ENCODE assay signal across 22 cellular contexts in genomic region chr10:110446277-110446676, GRCh38.
"Had no signal": no experiment of that assay in that cellular context is flagged by ENCODE, and none has a peak within 500 bp of the region (broad histone marks: within the 10 kb centered on the region; RNA-seq: fewer than 3 reads in every experiment).

No MANE protein-coding gene starts in this region.

- H3K36me3 ChIP-seq: adrenal gland, esophagus squamous epithelium, gastroesophageal sphincter, pancreas, right atrium auricular region had no signal

- H3K9me3 ChIP-seq: adrenal gland, esophagus squamous epithelium, gastroesophageal sphincter, pancreas, psoas muscle, right atrium auricular region had no signal

- DNase-seq: activated CD4-positive, alpha-beta memory T cell treated with anti-CD3 and anti-CD28 coated beads, Interleukin-2, amount 10 ng/mL, durations not matched to agents 7 days and 5 days; activated CD4-positive, alpha-beta T cell treated with anti-CD3 and anti-CD28 coated beads, Interleukin-2, amount 10 ng/mL, durations not matched to agents 24 days and 14 days; activated CD8-positive, alpha-beta memory T cell treated with anti-CD3 and anti-CD28 coated beads, Interleukin-2, amount 10 ng/mL, durations not matched to agents 7 days and 5 days; activated gamma-delta T cell; activated naive CD4-positive, alpha-beta T cell treated with anti-CD3 and anti-CD28 coated beads, Interleukin-2, amount 50 U/mL, for 16 hours; effector memory CD8-positive, alpha-beta T cell; esophagus squamous epithelium; naive thymus-derived CD8-positive, alpha-beta T cell; pancreas; stimulated activated CD4-positive, alpha-beta T cell treated with anti-CD3 and anti-CD28 coated beads, Interleukin-1b, Interleukin-23, amount 100 ng/mL, for 48 hours had no signal

- H3K4me1 ChIP-seq: gastroesophageal sphincter, pancreas, psoas muscle had no signal

- H3K27me3 ChIP-seq: adrenal gland, esophagus squamous epithelium, pancreas, right atrium auricular region had no signal

- H3K9me3 Mint-ChIP-seq: central memory CD8-positive, alpha-beta T cell; effector memory CD8-positive, alpha-beta T cell; type B pancreatic cell had no signal

- H3K27ac Mint-ChIP-seq: activated CD4-positive, alpha-beta memory T cell treated with anti-CD3 and anti-CD28 coated beads, Interleukin-2, amount 10 ng/mL, durations not matched to agents 7 days and 5 days; activated CD8-positive, alpha-beta memory T cell treated with anti-CD3 and anti-CD28 coated beads, Interleukin-2, amount 10 ng/mL, durations not matched to agents 7 days and 5 days; activated T-helper 1 cell treated with anti-CD3 and anti-CD28 coated beads, Interleukin-12 subunit alpha, Interleukin-12 subunit beta, Interleukin-2, Interleukin-4 antibody, amounts not matched to agents 30 ng/mL and 10 ng/mL and 1 ng/mL, durations not matched to agents 14 hours and 24 hours and 36 hours; effector memory CD8-positive, alpha-beta T cell; mesothelial cell of epicardium; type B pancreatic cell had no signal

- H3K4me3 Mint-ChIP-seq: activated CD4-positive, alpha-beta memory T cell treated with anti-CD3 and anti-CD28 coated beads, Interleukin-2, amount 10 ng/mL, durations not matched to agents 7 days and 5 days; activated CD4-positive, alpha-beta T cell treated with anti-CD3 and anti-CD28 coated beads, Interleukin-2, amount 10 ng/mL, durations not matched to agents 24 days and 14 days; activated CD8-positive, alpha-beta memory T cell treated with anti-CD3 and anti-CD28 coated beads, Interleukin-2, amount 10 ng/mL, durations not matched to agents 7 days and 5 days; activated T-helper 1 cell treated with anti-CD3 and anti-CD28 coated beads, Interleukin-12 subunit alpha, Interleukin-12 subunit beta, Interleukin-2, Interleukin-4 antibody, amounts not matched to agents 30 ng/mL and 10 ng/mL and 1 ng/mL, durations not matched to agents 14 hours and 24 hours and 36 hours; central memory CD8-positive, alpha-beta T cell; effector memory CD8-positive, alpha-beta T cell; mesothelial cell of epicardium; naive thymus-derived CD8-positive, alpha-beta T cell; stimulated activated effector memory CD8-positive, alpha-beta T cell treated with anti-CD3 and anti-CD28 coated beads, Interleukin-12 subunit alpha, Interleukin-12 subunit beta, amount 100 ng/mL, for 72 hours; type B pancreatic cell had no signal

- H3K36me3 Mint-ChIP-seq: mesothelial cell of epicardium; naive thymus-derived CD8-positive, alpha-beta T cell; stimulated activated effector memory CD8-positive, alpha-beta T cell treated with anti-CD3 and anti-CD28 coated beads, Interleukin-12 subunit alpha, Interleukin-12 subunit beta, amount 100 ng/mL, for 72 hours; type B pancreatic cell had no signal

- ATAC-seq: activated CD4-positive, CD25-positive, alpha-beta regulatory T cell treated with anti-CD3 and anti-CD28 coated beads, Interleukin-2, amount 50 U/mL, for 24 hours; activated CD8-positive, alpha-beta memory T cell treated with anti-CD3 and anti-CD28 coated beads, Interleukin-2, amount 10 ng/mL, durations not matched to agents 7 days and 5 days; effector memory CD8-positive, alpha-beta T cell; naive thymus-derived CD8-positive, alpha-beta T cell; psoas muscle; stimulated activated effector memory CD8-positive, alpha-beta T cell treated with anti-CD3 and anti-CD28 coated beads, Interleukin-12 subunit alpha, Interleukin-12 subunit beta, amount 100 ng/mL, for 72 hours had no signal

- H3K27me3 Mint-ChIP-seq: activated CD8-positive, alpha-beta memory T cell treated with anti-CD3 and anti-CD28 coated beads, Interleukin-2, amount 10 ng/mL, durations not matched to agents 7 days and 5 days had no signal

- H3K4me3 ChIP-seq: adrenal gland, esophagus squamous epithelium, gastroesophageal sphincter, lung, pancreas, psoas muscle, right atrium auricular region had no signal

- H3K27ac ChIP-seq: adrenal gland, esophagus squamous epithelium, gastroesophageal sphincter, pancreas, psoas muscle, right atrium auricular region, VCaP had no signal
